ENCODE assay signal across 15 cellular contexts in genomic region chr1:87221008-87221407, GRCh38.
"Had no signal": no experiment of that assay in that cellular context is flagged by ENCODE, and none has a peak within 500 bp of the region (broad histone marks: within the 10 kb centered on the region; RNA-seq: fewer than 3 reads in every experiment).

No MANE protein-coding gene starts in this region.

- H3K4me3 ChIP-seq: coronary artery, lung, suprapubic skin, transverse colon had no signal

- ATAC-seq: activated CD4-positive, CD25-positive, alpha-beta regulatory T cell treated with anti-CD3 and anti-CD28 coated beads, Interleukin-2, amount 50 U/mL, for 24 hours; activated CD8-positive, alpha-beta T cell treated with anti-CD3 and anti-CD28 coated beads, Interleukin-2, amount 10 ng/mL, durations not matched to agents 7 days and 5 days; esophagus mucosa; left lobe of liver; stimulated activated naive CD8-positive, alpha-beta T cell treated with anti-CD3 and anti-CD28 coated beads, Interleukin-15, amount 100 ng/mL, for 72 hours had no signal

- H3K27me3 ChIP-seq: brain microvascular endothelial cell, suprapubic skin, transverse colon had no signal

- H3K36me3 ChIP-seq: brain microvascular endothelial cell, suprapubic skin, transverse colon had no signal

- H3K9me3 ChIP-seq: suprapubic skin had no signal

- DNase-seq: activated CD4-positive, alpha-beta T cell treated with anti-CD3 and anti-CD28 coated beads, Interleukin-2, amount 10 ng/mL, durations not matched to agents 7 days and 5 days; activated CD8-positive, alpha-beta T cell treated with anti-CD3 and anti-CD28 coated beads, Interleukin-2, amount 10 ng/mL, durations not matched to agents 7 days and 5 days; activated naive CD4-positive, alpha-beta T cell treated with Interleukin-2 at 50 U/mL for 16 hours; activated T-cell treated with anti-CD3 and anti-CD28 coated beads, Interleukin-2, amount 50 U/mL, for 24 hours; brain microvascular endothelial cell; midbrain; stimulated activated naive CD8-positive, alpha-beta T cell treated with anti-CD3 and anti-CD28 coated beads, Interleukin-15, amount 100 ng/mL, for 72 hours; T1000; transverse colon had no signal

- H3K27ac ChIP-seq: brain microvascular endothelial cell, coronary artery, suprapubic skin, transverse colon had no signal
